In genomic region chr1:99098589-99098988, GRCh38 we compare ENCODE assay signal across 8 cellular contexts.
"Had no signal": no experiment of that assay in that cellular context is flagged by ENCODE, and none has a peak within 500 bp of the region (broad histone marks: within the 10 kb centered on the region; RNA-seq: fewer than 3 reads in every experiment).

No MANE protein-coding gene starts in this region.

- FAIRE-seq: G401.6, GM12878, GM12891, GM12892, GM18507, GM19239 had no signal

- ATAC-seq: GM12878 had no signal

- DNase-seq: GDM1, GF-D8 had no signal

- H3K4me3 ChIP-seq: GM12878 had no signal
